Comparison of ENCODE assay signal across 9 cellular contexts in genomic region chr11:69635804-69636511, GRCh38. TPM values are rescaled to one million over a fixed set of nuclear protein-coding genes. Genes with fewer than 3 reads are reported as not detected.
DNase-seq lines count a peak whose midpoint lies in the region; ATAC-seq and TF ChIP-seq lines count a peak whose summit lies in the region.
"Had no signal": no experiment of that assay in that cellular context is flagged by ENCODE, and none has a peak within 500 bp of the region (broad histone marks: within the 10 kb centered on the region; RNA-seq: fewer than 3 reads in every experiment).

No MANE protein-coding gene starts in this region.

- peak overlapping the region; percentile 77 for H3K23ac ChIP-seq in IMR-90 (ENCODE audit: low read depth, low read length)

- DNase-seq in IMR-90: no peak
- DNase-seq in chondrocyte (ENCODE audit: low spot score): peak; percentile 48
- no peak for DNase-seq in lower lobe of right lung
- DNase-seq in foreskin melanocyte: no peak
- DNase-seq in NCI-H1436 treated with DMSO at 0.1 percent for 48 hours (lab: John Stamatoyannopoulos, UW): no peak

- TF ChIP-seq CTCF in IMR-90 (conservative IDR thresholded peaks at IDR 0.05; ENCODE audit: low read depth, low read length) (no peak), chondrocyte (IDR thresholded peaks at IDR 0.05) (no peak), lower lobe of right lung (IDR thresholded peaks at IDR 0.05) (no peak)

- peak overlapping the region; percentile 58 for H3K18ac ChIP-seq in IMR-90 (ENCODE audit: low read depth, low read length)

- peak overlapping the region; percentile 47 for H3K4me2 ChIP-seq in IMR-90 (ENCODE audit: low read depth, low read length)

- BruUV-seq in IMR-90 (replicated peaks; lab: Mats Ljungman, UMichigan): no TSS peak

- H3K9me3 ChIP-seq in IMR-90 (ENCODE audit: control insufficient read depth, insufficient read depth, low read length): no peaks in the 10 kb centered on the region
- H3K9me3 ChIP-seq in lower lobe of right lung: no peaks in the 10 kb centered on the region
- no peaks in the 10 kb centered on the region for H3K9me3 ChIP-seq in stomach smooth muscle (ENCODE audit: control insufficient read depth in 2 of 2, low read length in 2 of 2)
- H3K9me3 ChIP-seq: Peyer's patch had no signal

- in situ Hi-C loops in IMR-90 (cut with MboI; ENCODE audit: low sequenced_read_pairs): loop anchor here (10.0 kb wide), 1 partner anchor 191 kb away; no protein-coding TSS in a partner anchor

- H3K27ac Mint-ChIP-seq in chondrocyte (ENCODE audit: unreplicated experiment): peak overlapping the region; percentile 41

- peak overlapping the region; percentile 43; the same call in 1 of the 2 replicates for H3K9ac ChIP-seq in IMR-90 (ENCODE audit: low read depth, low read length)
- H3K9ac ChIP-seq in stomach smooth muscle (ENCODE audit: low read length in 2 of 2): no peak overlapping the region

- H4K20me1 ChIP-seq in IMR-90 (ENCODE audit: insufficient read depth, low read length): no peaks in the 10 kb centered on the region

- peaks cover 30% of the 10 kb centered on the region for H3K4me1 Mint-ChIP-seq in chondrocyte (ENCODE audit: low read depth)

- H3K27me3 Mint-ChIP-seq in chondrocyte (ENCODE audit: low read depth): peaks cover 2% of the 10 kb centered on the region

- peak overlapping the region; percentile 98 for H2BK120ac ChIP-seq in IMR-90 (ENCODE audit: low read depth, low read length)

- no peaks in the 10 kb centered on the region for H3K27me3 ChIP-seq in IMR-90 (ENCODE audit: control insufficient read depth, insufficient read depth, low read length)
- H3K27me3 ChIP-seq in lower lobe of right lung (ENCODE audit: low read depth): peaks cover 41% of the 10 kb centered on the region
- H3K27me3 ChIP-seq in stomach smooth muscle (ENCODE audit: control insufficient read depth in 1 of 2, insufficient read depth in 2 of 2, low read length in 2 of 2): peaks cover 44 to 82% of the 10 kb centered on the region in 2 donors
- H3K27me3 ChIP-seq: Peyer's patch had no signal

- WGBS in IMR-90 (ENCODE audit: extremely low coverage in 2 of 2, insufficient read length in 1 of 2), 2 experiments: 3% methylated on average over 13 of the region's 17 CpGs; no CpG with 5 or more reads in 1 of the 2 experiments

- H2AK9ac ChIP-seq in IMR-90 (replicated peaks; ENCODE audit: low read depth, low read length, poor library complexity): peak overlapping the region; percentile 94

- peak overlapping the region; percentile 95; the same call in 2 of the 3 replicates for H2BK15ac ChIP-seq in IMR-90 (ENCODE audit: low read depth, low read length)

- H3K4me3 Mint-ChIP-seq in chondrocyte (ENCODE audit: unreplicated experiment): peak overlapping the region; percentile 59

- TF ChIP-seq RAD21 in IMR-90 (IDR thresholded peaks at IDR 0.05; ENCODE audit: low read length): no peak

- peak overlapping the region; percentile 61 for H4K5ac ChIP-seq in IMR-90 (ENCODE audit: low read depth, low read length)

- H3K9me3 Mint-ChIP-seq in chondrocyte (ENCODE audit: low read depth): no peaks in the 10 kb centered on the region

- H2AK5ac ChIP-seq in IMR-90 (ENCODE audit: low read depth, low read length): peak overlapping the region; percentile 76

- H2AFZ ChIP-seq in IMR-90 (replicated peaks; ENCODE audit: low read length, poor library complexity): peak overlapping the region; percentile 97

- dilution Hi-C loops in IMR-90 (cut with HindIII; ENCODE audit: low sequenced_read_pairs, unreplicated experiment): no loop called here

- ATAC-seq in IMR-90 (ENCODE audit: low read depth): no peak
- peak in 1 of 2 donors; percentile 0 for ATAC-seq in lower lobe of right lung
- no peak for ATAC-seq in HG02571 (IDR thresholded peaks at IDR 0.05; ENCODE audit: unreplicated experiment)
- ATAC-seq in GM21381 (IDR thresholded peaks at IDR 0.05; ENCODE audit: unreplicated experiment): no peak

- peak overlapping the region; percentile 92 for H3K56ac ChIP-seq in IMR-90 (ENCODE audit: extremely low read depth, insufficient read depth, low read length)

- peak overlapping the region; percentile 84 to 98 for H4K8ac ChIP-seq in IMR-90 (ENCODE audit: low read depth in 2 of 2, low read length in 2 of 2)

- H2BK5ac ChIP-seq in IMR-90 (ENCODE audit: low read depth, low read length, poor library complexity, severe bottlenecking): peak overlapping the region; percentile 75

- peak overlapping the region; percentile 89 for H4K91ac ChIP-seq in IMR-90 (ENCODE audit: insufficient read depth, low read depth, low read length)

- H3K9me1 ChIP-seq in IMR-90 (ENCODE audit: insufficient read depth, low read length): peaks cover 9% of the 10 kb centered on the region

- intact Hi-C loops in IMR-90 (cut with micrococcal nuclease): no loop called here
- intact Hi-C loops in lower lobe of right lung (cut with DNase I): no loop called here

- no peak for TF ChIP-seq POLR2A in IMR-90 (IDR thresholded peaks at IDR 0.05; ENCODE audit: low read depth, low read length)

- H3K4me1 ChIP-seq in IMR-90 (ENCODE audit: control insufficient read depth, insufficient read depth, low read length) (peaks cover 5% of the 10 kb centered on the region), lower lobe of right lung (peaks cover 52% of the 10 kb centered on the region), stomach smooth muscle (ENCODE audit: control insufficient read depth, insufficient read depth, low read length) (peaks cover 41% of the 10 kb centered on the region)

- peaks cover 0 to 31% of the 10 kb centered on the region in 2 experiments; a peak in 2 of 4 replicates for H3K79me1 ChIP-seq in IMR-90 (ENCODE audit: low read depth in 1 of 2, low read length in 2 of 2)

- peak overlapping the region; percentile 88 for H2BK20ac ChIP-seq in IMR-90 (ENCODE audit: low read depth, low read length)

- H3K4me3 ChIP-seq in IMR-90 (ENCODE audit: insufficient read depth, low read depth, low read length): peak overlapping the region; percentile 1; the same call in 1 of the 2 replicates
- peak overlapping the region; percentile 80 for H3K4me3 ChIP-seq in lower lobe of right lung
- H3K4me3 ChIP-seq in stomach smooth muscle (ENCODE audit: low read length in 2 of 2): peak overlapping the region; percentile 51 to 69

- POLR2A ChIA-PET in IMR-90 (lab: Charles Lee; ENCODE audit: unreplicated experiment): interaction anchor here (0.5 kb wide), 1 partner anchor 339 kb away, joined by 3 read pairs; no protein-coding TSS in a partner anchor

- CTCF ChIA-PET in IMR-90 (lab: Yijun Ruan, JAX): no interaction called here

- H3K27ac ChIP-seq in IMR-90 (ENCODE audit: insufficient read depth, low read length) (peak overlapping the region; percentile 56), lower lobe of right lung (no peak overlapping the region), stomach smooth muscle (ENCODE audit: low read length) (no peak overlapping the region)
- H3K27ac ChIP-seq: Peyer's patch had no signal

- H3K36me3 ChIP-seq in IMR-90 (ENCODE audit: control insufficient read depth, insufficient read depth, low read length) (no peaks in the 10 kb centered on the region), lower lobe of right lung (no peaks in the 10 kb centered on the region), stomach smooth muscle (ENCODE audit: control insufficient read depth in 2 of 2, insufficient read depth in 2 of 2, low read length in 2 of 2) (no peaks in the 10 kb centered on the region)
- H3K36me3 ChIP-seq: Peyer's patch had no signal

- H3K36me3 Mint-ChIP-seq in chondrocyte (ENCODE audit: low read depth): no peaks in the 10 kb centered on the region

- H3K14ac ChIP-seq in IMR-90 (replicated peaks; ENCODE audit: low read depth, low read length): peak overlapping the region; percentile 98

- peak overlapping the region; percentile 97 for H3K4ac ChIP-seq in IMR-90 (ENCODE audit: low read depth, low read length)

TF ChIP-seq in IMR-90, 13 proteins besides CTCF, POLR2A, EP300 and RAD21:
- TF ChIP-seq RFX5 (IDR thresholded peaks at IDR 0.05; ENCODE audit: low read depth, low read length) (no peak), CHD1 (IDR thresholded peaks at IDR 0.05; ENCODE audit: low read depth, low read length) (no peak)

RNA-seq across cellular contexts. Expression of gene CCND1, which starts 5.0 kb away (rescaled TPM):
- 717 and 748 TPM in 2 replicates for total RNA-seq in IMR-90 (2012; rRNA removed)
- polyA plus RNA-seq in IMR-90 (2012; rRNA removed): 481 and 872 TPM in 2 replicates
- polyA plus RNA-seq in IMR-90 (2012; cell fraction: cytosol; rRNA removed): 498 and 688 TPM in 2 replicates
- polyA plus RNA-seq in IMR-90 (2012; cell fraction: nucleus; rRNA removed; ENCODE audit: low replicate concordance): 405 and 823 TPM in 2 replicates
- total RNA-seq in chondrocyte: 129 to 300 TPM (median 130 TPM) in 3 replicates
- total RNA-seq in lower lobe of right lung: 202 TPM

RNA-seq across cellular contexts. Expression of gene LTO1, which starts 39.2 kb away (rescaled TPM):
- 8.2 and 16.7 TPM in 2 replicates for total RNA-seq in IMR-90 (2012; rRNA removed)
- polyA plus RNA-seq in IMR-90 (2012; rRNA removed): 18.8 and 23.5 TPM in 2 replicates
- 14.0 and 16.6 TPM in 2 replicates for polyA plus RNA-seq in IMR-90 (2012; cell fraction: cytosol; rRNA removed)
- 58.0 and 79.5 TPM in 2 replicates for polyA plus RNA-seq in IMR-90 (2012; cell fraction: nucleus; rRNA removed; ENCODE audit: low replicate concordance)
- total RNA-seq in chondrocyte: 15.5 to 21.9 TPM (median 16.2 TPM) in 3 replicates
- 23.7 TPM for total RNA-seq in lower lobe of right lung

Comparison
In these comparisons a context has a peak if more than half of its experiments do, and no peak if none do; other contexts are left out.
1. H3K4me3 ChIP-seq: peak in every context shown above with its lines; median percentile 80 in lower lobe of right lung; 60 in stomach smooth muscle; 1 in IMR-90.